19 cellular contexts compared by ENCODE assay signal in genomic region chr11:69198891-69199582, GRCh38.
"Had no signal": no experiment of that assay in that cellular context is flagged by ENCODE, and none has a peak within 500 bp of the region (broad histone marks: within the 10 kb centered on the region; RNA-seq: fewer than 3 reads in every experiment).

No MANE protein-coding gene starts in this region.

- H3K4me1 Mint-ChIP-seq: activated naive CD8-positive, alpha-beta T cell treated with anti-CD3 and anti-CD28 coated beads, Interleukin-2, amount 10 ng/mL, durations not matched to agents 7 days and 5 days; central memory CD8-positive, alpha-beta T cell had no signal

- DNase-seq: activated CD4-positive, alpha-beta T cell treated with anti-CD3 and anti-CD28 coated beads for 4 hours; activated naive CD4-positive, alpha-beta T cell treated with anti-CD3 and anti-CD28 coated beads for 36 hours; activated naive CD8-positive, alpha-beta T cell treated with anti-CD3 and anti-CD28 coated beads, Interleukin-2, amount 10 ng/mL, durations not matched to agents 7 days and 5 days; activated T-cell treated with anti-CD3 and anti-CD28 coated beads, Interleukin-2, amount 50 U/mL, for 4 hours; Karpas-422; MM.1S; NCI-H1105; NCI-H1694 treated with DMSO at 0.1 percent for 48 hours; NCI-H2029 treated with DMSO at 0.1 percent for 48 hours; NCI-H345; NCI-H510A treated with DMSO at 0.1 percent for 48 hours; NK-92 treated with Interleukin-12 subunit alpha and Interleukin-12 subunit beta, amount 100 ng/mL, for 24 hours; Peyer's patch; SHP77 had no signal

- H3K27ac Mint-ChIP-seq: activated naive CD4-positive, alpha-beta T cell treated with anti-CD3 and anti-CD28 coated beads for 36 hours; activated naive CD8-positive, alpha-beta T cell treated with anti-CD3 and anti-CD28 coated beads, Interleukin-2, amount 10 ng/mL, durations not matched to agents 7 days and 5 days; T-helper 1 cell treated with Interleukin-12 subunit alpha and Interleukin-12 subunit beta and Interleukin-4 antibody, amounts not matched to agents 30 μg/mL and 1 μg/mL, for 36 hours had no signal

- H3K27me3 ChIP-seq: Peyer's patch, SJSA1 had no signal

- H3K4me3 Mint-ChIP-seq: activated naive CD4-positive, alpha-beta T cell treated with anti-CD3 and anti-CD28 coated beads for 36 hours; activated naive CD8-positive, alpha-beta T cell treated with anti-CD3 and anti-CD28 coated beads, Interleukin-2, amount 10 ng/mL, durations not matched to agents 7 days and 5 days; activated T-cell treated with anti-CD3 and anti-CD28 coated beads, Interleukin-2, amount 50 U/mL, for 4 hours; central memory CD8-positive, alpha-beta T cell; T-helper 1 cell treated with Interleukin-12 subunit alpha and Interleukin-12 subunit beta and Interleukin-4 antibody, amounts not matched to agents 30 μg/mL and 1 μg/mL, for 36 hours had no signal

- H3K9me3 ChIP-seq: Peyer's patch had no signal

- H3K4me1 ChIP-seq: Peyer's patch had no signal

- FAIRE-seq: bronchial epithelial cell had no signal

- H3K36me3 ChIP-seq: Peyer's patch, SJSA1 had no signal

- ATAC-seq: activated CD4-positive, CD25-positive, alpha-beta regulatory T cell treated with anti-CD3 and anti-CD28 coated beads, Interleukin-2, amount 50 U/mL, for 24 hours; activated T-cell treated with anti-CD3 and anti-CD28 coated beads, Interleukin-2, amount 50 U/mL, for 4 hours had no signal

- H3K36me3 Mint-ChIP-seq: activated naive CD8-positive, alpha-beta T cell treated with anti-CD3 and anti-CD28 coated beads, Interleukin-2, amount 10 ng/mL, durations not matched to agents 7 days and 5 days had no signal

- H3K27ac ChIP-seq: Peyer's patch, SJSA1 had no signal

- H3K27me3 Mint-ChIP-seq: central memory CD8-positive, alpha-beta T cell had no signal

- H3K4me3 ChIP-seq: Peyer's patch, SJSA1 had no signal
